In the genomic region with DNA sequence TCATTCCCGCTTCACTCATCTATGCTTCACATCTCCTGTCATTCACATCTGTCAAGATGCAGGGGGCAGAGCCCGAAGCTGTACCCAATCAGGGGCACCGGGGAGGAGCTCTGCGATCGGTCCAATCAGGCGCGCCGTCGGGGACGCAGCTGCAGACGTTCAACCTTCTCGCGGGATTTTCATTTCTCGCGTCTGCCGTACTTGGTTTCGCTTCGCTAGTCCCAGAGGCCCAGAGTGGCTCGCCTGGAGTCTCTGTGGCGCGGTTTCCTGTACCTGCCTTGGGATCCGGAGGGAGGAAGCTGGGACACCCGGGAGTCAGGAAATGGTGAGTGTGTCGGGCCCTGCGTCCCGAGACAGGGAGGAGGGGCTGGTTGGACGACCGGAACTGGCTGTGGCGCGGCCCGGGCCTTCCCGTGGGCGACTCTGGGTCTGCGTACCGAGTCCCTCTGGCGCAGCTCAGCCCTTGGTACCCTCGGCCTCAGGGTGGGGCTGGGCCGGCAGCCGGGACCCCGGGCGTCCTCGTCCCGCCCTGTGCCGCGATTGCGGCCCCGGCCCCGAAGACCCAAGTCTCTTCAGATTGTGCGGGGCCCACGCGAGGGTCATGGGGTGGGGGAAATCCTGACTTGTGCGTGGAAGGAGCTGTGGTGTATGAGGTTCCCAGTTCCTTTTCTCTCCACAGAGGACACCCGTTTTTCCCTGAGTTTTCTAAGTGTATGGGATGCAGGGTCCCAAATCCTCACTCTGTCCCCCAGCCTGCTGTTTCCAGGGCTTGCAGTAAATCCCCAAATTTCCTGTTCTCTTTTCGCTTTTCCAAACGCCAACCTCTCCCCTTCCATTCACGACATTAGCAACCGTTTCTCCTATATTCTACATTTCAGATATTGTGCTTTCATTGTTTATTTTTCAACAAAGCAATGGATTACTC, we compare ENCODE assay signal across 8 cellular contexts. TPM values are rescaled to one million over a fixed set of nuclear protein-coding genes. Genes with fewer than 3 reads are reported as not detected.
A peak's percentile ranks its signal among the peaks of the same experiment; 100 is the strongest.
DNase-seq lines count a peak whose midpoint lies in the region; ATAC-seq and TF ChIP-seq lines count a peak whose summit lies in the region.

Gene ZNF136 (plus strand): TSS at position 215 of the 925 bp plus-strand sequence. CDS start 108 bp downstream, at position 323.

- no peak within 1 kb of the TSS for H2BK15ac ChIP-seq in IMR-90 (ENCODE audit: low read depth, low read length)

- H2BK20ac ChIP-seq in IMR-90 (ENCODE audit: low read depth, low read length): no peak within 1 kb of the TSS

- dilution Hi-C loops in IMR-90 (cut with HindIII; ENCODE audit: low sequenced_read_pairs, unreplicated experiment): no loop called here

- H2AFZ ChIP-seq in IMR-90 (replicated peaks; ENCODE audit: low read length, poor library complexity): peak within 1 kb of the TSS; percentile 98
- H2AFZ ChIP-seq in OCI-LY7 (ENCODE audit: low read length): peak within 1 kb of the TSS; percentile 83

- peak within 1 kb of the TSS; percentile 77 for H3K9ac ChIP-seq in IMR-90 (ENCODE audit: low read depth, low read length)

- TF ChIP-seq CTCF in IMR-90 (conservative IDR thresholded peaks at IDR 0.05; ENCODE audit: low read depth, low read length) (no peak), OCI-LY7 (conservative IDR thresholded peaks at IDR 0.05; ENCODE audit: low read length) (no peak)

- CTCF ChIA-PET in IMR-90 (lab: Yijun Ruan, JAX) (interaction anchor here (0.6 kb wide), 1 partner anchor 348 kb away, joined by 6 read pairs; no protein-coding TSS in a partner anchor), OCI-LY7 (lab: Charles Lee; ENCODE audit: unreplicated experiment) (interaction anchor here (1.2 kb wide), 1 partner anchor 240 kb away, joined by 3 read pairs; no protein-coding TSS in a partner anchor)

- H3K4me2 ChIP-seq in IMR-90 (ENCODE audit: low read depth, low read length) (peak within 1 kb of the TSS; percentile 98), OCI-LY7 (ENCODE audit: low read length) (peak within 1 kb of the TSS; percentile 80)

- no TSS peak for BruUV-seq in IMR-90 (replicated peaks; lab: Mats Ljungman, UMichigan)
- no TSS peak for BruUV-seq in OCI-LY7 (replicated peaks; lab: Mats Ljungman, UMichigan)

- H3K27ac ChIP-seq in IMR-90 (ENCODE audit: insufficient read depth, low read length): peak within 1 kb of the TSS; percentile 87
- H3K27ac ChIP-seq in OCI-LY7 (ENCODE audit: low read depth, low read length, poor library complexity, severe bottlenecking): peak within 1 kb of the TSS; percentile 54
- H3K27ac ChIP-seq in epithelial cell of prostate: peak within 1 kb of the TSS; percentile 93

- peak within 1 kb of the TSS; percentile 71 for H3K4ac ChIP-seq in IMR-90 (ENCODE audit: low read depth, low read length)

- H3K23ac ChIP-seq in IMR-90 (ENCODE audit: low read depth, low read length): peak within 1 kb of the TSS; percentile 28; the same call in 1 of the 2 replicates

- H3K79me2 ChIP-seq in OCI-LY7 (ENCODE audit: insufficient read depth, low read depth, low read length): peaks cover 47% of the 10 kb centered on the region

- no peaks in the 10 kb centered on the region for H3K9me3 ChIP-seq in IMR-90 (ENCODE audit: control insufficient read depth, insufficient read depth, low read length)
- H3K9me3 ChIP-seq in OCI-LY7 (ENCODE audit: low read length): no peaks in the 10 kb centered on the region

- H2BK5ac ChIP-seq in IMR-90 (ENCODE audit: low read depth, low read length, poor library complexity, severe bottlenecking): peak within 1 kb of the TSS; percentile 69

- POLR2A ChIA-PET in IMR-90 (lab: Charles Lee; ENCODE audit: unreplicated experiment) (no interaction called here), OCI-LY7 (lab: Charles Lee) (interaction anchor here (0.6 to 1.5 kb wide), 4 partner anchors 13 to 224 kb away, joined by 3 to 5 read pairs (median 3); partner anchors contain the start of gene ZNF442)

- H3K9me2 ChIP-seq in OCI-LY7 (ENCODE audit: insufficient read depth, low read length): no peaks in the 10 kb centered on the region

- peak within 1 kb of the TSS; percentile 48 for H3K56ac ChIP-seq in IMR-90 (ENCODE audit: extremely low read depth, insufficient read depth, low read length)

- H3K27me3 ChIP-seq in IMR-90 (ENCODE audit: control insufficient read depth, insufficient read depth, low read length): no peaks in the 10 kb centered on the region

- H3K79me1 ChIP-seq in IMR-90 (ENCODE audit: low read depth in 1 of 2, low read length in 2 of 2): peaks cover 17 to 35% of the 10 kb centered on the region in 2 experiments; a peak in 2 of 4 replicates

- TF ChIP-seq POLR2A in IMR-90 (IDR thresholded peaks at IDR 0.05; ENCODE audit: low read depth, low read length): peak; percentile 91

- H3K36me3 ChIP-seq in IMR-90 (ENCODE audit: control insufficient read depth, insufficient read depth, low read length) (0 out of 2 replicates have a peak, but pooled peaks cover 2% of the 10 kb centered on the region), OCI-LY7 (ENCODE audit: insufficient read depth, low read length) (peaks cover 22% of the 10 kb centered on the region)

- no peak for TF ChIP-seq RAD21 in IMR-90 (IDR thresholded peaks at IDR 0.05; ENCODE audit: low read length)

- no peak within 1 kb of the TSS for H2BK120ac ChIP-seq in IMR-90 (ENCODE audit: low read depth, low read length)

- peak; percentile 93 for DNase-seq in DMS 273 treated with DMSO at 0.1 percent for 48 hours (lab: John Stamatoyannopoulos, UW)
- peak; percentile 95 for DNase-seq in IMR-90
- peak; percentile 97 for DNase-seq in OCI-LY7 (ENCODE audit: low spot score)
- DNase-seq in activated T-cell treated with anti-CD3 and anti-CD28 coated beads for 4 hours: peak; percentile 87
- peak; percentile 83 for DNase-seq in epithelial cell of prostate (ENCODE audit: low read depth, low spot score)
- peak; percentile 97 for DNase-seq in mucosa of gallbladder (ENCODE audit: low spot score)
- DNase-seq in stimulated activated CD8-positive, alpha-beta memory T cell treated with anti-CD3 and anti-CD28 coated beads, Interleukin-4, amount 100 ng/mL, for 24 hours (ENCODE audit: low read depth): peak; percentile 86

- 0% methylated on average over 27 of the region's 57 CpGs; no CpG with 5 or more reads in 1 of the 2 experiments for WGBS in IMR-90 (ENCODE audit: extremely low coverage in 2 of 2, insufficient read length in 1 of 2), 2 experiments

- peak within 1 kb of the TSS; percentile 83 for H3K4me3 ChIP-seq in IMR-90 (ENCODE audit: insufficient read depth, low read depth, low read length)
- peak within 1 kb of the TSS; percentile 77 for H3K4me3 ChIP-seq in OCI-LY7 (ENCODE audit: low read depth, low read length, poor library complexity, severe bottlenecking)

- peak within 1 kb of the TSS; percentile 60 for H2AK9ac ChIP-seq in IMR-90 (replicated peaks; ENCODE audit: low read depth, low read length, poor library complexity)

- peak within 1 kb of the TSS; percentile 65; the same call in 1 of the 2 replicates for H4K5ac ChIP-seq in IMR-90 (ENCODE audit: low read depth, low read length)

- intact Hi-C loops in IMR-90 (cut with micrococcal nuclease) (loop anchor here (10.0 kb wide), 1 partner anchor 132 kb away; the partner anchor contains the start of gene ZNF44), OCI-LY7 (cut with micrococcal nuclease; ENCODE audit: unreplicated experiment) (no loop called here)

- in situ Hi-C loops in IMR-90 (cut with MboI; ENCODE audit: low sequenced_read_pairs): no loop called here

- H3K14ac ChIP-seq in IMR-90 (replicated peaks; ENCODE audit: low read depth, low read length): peak within 1 kb of the TSS; percentile 57; the same call in 1 of the 2 replicates

- 0 out of 2 replicates have a peak, but pooled peaks cover 2% of the 10 kb centered on the region for H3K9me1 ChIP-seq in IMR-90 (ENCODE audit: insufficient read depth, low read length)

- ATAC-seq in GM21529 (IDR thresholded peaks at IDR 0.05; ENCODE audit: unreplicated experiment): peak; percentile 97
- peak; percentile 99 for ATAC-seq in IMR-90 (ENCODE audit: low read depth)

- peak within 1 kb of the TSS; percentile 51; the same call in 1 of the 2 replicates for H3K18ac ChIP-seq in IMR-90 (ENCODE audit: low read depth, low read length)

- H4K20me1 ChIP-seq in IMR-90 (ENCODE audit: insufficient read depth, low read length): no peaks in the 10 kb centered on the region
- 0 out of 2 replicates have a peak, but pooled peaks cover 6% of the 10 kb centered on the region for H4K20me1 ChIP-seq in OCI-LY7 (ENCODE audit: insufficient read depth, low read length)

- 0 out of 2 replicates have a peak within 1 kb of the TSS, but pooled peaks have one; percentile 21 for H2AK5ac ChIP-seq in IMR-90 (ENCODE audit: low read depth, low read length)

- peaks cover 3% of the 10 kb centered on the region for H3K4me1 ChIP-seq in IMR-90 (ENCODE audit: control insufficient read depth, insufficient read depth, low read length)
- H3K4me1 ChIP-seq in OCI-LY7 (ENCODE audit: insufficient read depth, low read length, poor library complexity, severe bottlenecking): peaks cover 9% of the 10 kb centered on the region

- H4K8ac ChIP-seq in IMR-90 (ENCODE audit: low read depth in 2 of 2, low read length in 2 of 2): peak within 1 kb of the TSS; percentile 56 to 93

- H4K91ac ChIP-seq in IMR-90 (ENCODE audit: insufficient read depth, low read depth, low read length): peak within 1 kb of the TSS; percentile 65

TF ChIP-seq in IMR-90, 13 proteins besides CTCF, POLR2A, EP300 and RAD21:
- TF ChIP-seq NFE2L2 (IDR thresholded peaks at IDR 0.05; ENCODE audit: low read depth, low read length) (no peak), MXI1 (IDR thresholded peaks at IDR 0.05; ENCODE audit: borderline replicate concordance, low read depth, low read length) (peak; percentile 41; the same call in 1 of the 2 replicates), RFX5 (IDR thresholded peaks at IDR 0.05; ENCODE audit: low read depth, low read length) (no peak), USF2 (IDR thresholded peaks at IDR 0.05; ENCODE audit: low read depth, low read length) (no peak), CHD1 (IDR thresholded peaks at IDR 0.05; ENCODE audit: low read depth, low read length) (no peak)

RNA-seq across cellular contexts. Expression of gene ZNF136, which starts in this region (rescaled TPM):
- total RNA-seq in IMR-90 (2012; rRNA removed) (6.8 and 9.4 TPM in 2 replicates), OCI-LY7 (2022) (12.7 and 16.7 TPM in 2 replicates), mucosa of gallbladder (8.8 TPM)
- 1.4 and 1.9 TPM in 2 replicates for polyA plus RNA-seq in IMR-90 (2012; rRNA removed)
- 0.30 and 0.36 TPM in 2 replicates for polyA plus RNA-seq in IMR-90 (2012; cell fraction: cytosol; rRNA removed)
- polyA plus RNA-seq in IMR-90 (2012; cell fraction: nucleus; rRNA removed; ENCODE audit: low replicate concordance): 0.27 and 4.1 TPM in 2 replicates
- total RNA-seq in OCI-LY7 (2014; rRNA removed; shearing (Covaris generic)): 12.5 and 13.5 TPM in 2 replicates

Comparison
In these comparisons a context has a peak if more than half of its experiments do, and no peak if none do; other contexts are left out.
1. Peak in every context shown above with its lines: DNase-seq, ATAC-seq, H3K4me3 ChIP-seq and H3K27ac ChIP-seq.